Comparison of ENCODE assay signal across 2 cellular contexts in genomic region chr12:105606613-105607012, GRCh38.
DNase-seq lines count a peak whose midpoint lies in the region; TF ChIP-seq lines count a peak whose summit lies in the region.
"Not testable (repeated sequence)": the region's sequence is repeated elsewhere in the genome, so short reads cannot be mapped to it uniquely, and the experiment has no call there.

No MANE protein-coding gene starts in this region.

- peak; percentile 25 for DNase-seq in NCI-H524 treated with DMSO at 0.1 percent for 48 hours (lab: John Stamatoyannopoulos, UW)

- not testable (repeated sequence) for H3K4me3 ChIP-seq in HEK293 (ENCODE audit: low read depth, low read length)

- POLR2A ChIA-PET in HEK293 (lab: Yijun Ruan, JAX), result not testable (repeated sequence)

- not testable (repeated sequence) for H3K9me3 ChIP-seq in HEK293 (ENCODE audit: control insufficient read depth, insufficient read depth, low read depth, low read length)

- CTCF ChIA-PET in HEK293 (lab: Yijun Ruan, JAX), result interaction anchor here (0.6 kb wide), 1 partner anchor 548 kb away, joined by 3 read pairs; no protein-coding TSS in a partner anchor

- H3K27ac ChIP-seq in HEK293 (ENCODE audit: extremely low read depth, low read depth, low read length), result not testable (repeated sequence)

- H3K36me3 ChIP-seq in HEK293 (ENCODE audit: control insufficient read depth in 2 of 2, insufficient read depth in 1 of 2, low read length in 2 of 2), result not testable (repeated sequence)

- H3K4me1 ChIP-seq in HEK293 (ENCODE audit: control insufficient read depth, insufficient read depth, low read length), result not testable (repeated sequence)

- TF ChIP-seq CTCF in HEK293 (tag by site-specific recombination; IDR thresholded peaks at IDR 0.05), result not testable (repeated sequence)

TF ChIP-seq in HEK293, 187 proteins besides CTCF, POLR2A, EP300 and RAD21:
- peak; percentile 95 for TF ChIP-seq ZNF157 (tag by site-specific recombination; IDR thresholded peaks at IDR 0.05)
